ENCODE assay signal across 8 cellular contexts in genomic region chr4:69830529-69831269, GRCh38. TPM values are rescaled to one million over a fixed set of nuclear protein-coding genes. Genes with fewer than 3 reads are reported as not detected.
DNase-seq lines count a peak whose midpoint lies in the region; ATAC-seq and TF ChIP-seq lines count a peak whose summit lies in the region.
"Had no signal": no experiment of that assay in that cellular context is flagged by ENCODE, and none has a peak within 500 bp of the region (broad histone marks: within the 10 kb centered on the region; RNA-seq: fewer than 3 reads in every experiment).

No MANE protein-coding gene starts in this region.

- H3K36me3 Mint-ChIP-seq in osteocyte (ENCODE audit: unreplicated experiment): no peaks in the 10 kb centered on the region

- DNase-seq in choroid plexus epithelial cell (ENCODE audit: low read depth) (peak; percentile 81), osteocyte (ENCODE audit: extremely low spot score, unreplicated experiment) (no peak)
- no peak for DNase-seq in stimulated activated CD4-positive, alpha-beta T cell treated with anti-CD3 and anti-CD28 coated beads, Interleukin-4, amount 100 ng/mL, for 1 hour

- H3K4me2 ChIP-seq in Loucy (ENCODE audit: low read depth, low read length, poor library complexity, severe bottlenecking): no peak overlapping the region

- no peaks in the 10 kb centered on the region for H3K9me2 ChIP-seq in Loucy (replicated peaks; ENCODE audit: low read depth, low read length)

- H3K9me3 Mint-ChIP-seq in osteocyte (ENCODE audit: unreplicated experiment): no peaks in the 10 kb centered on the region

- ATAC-seq in GM19452 (IDR thresholded peaks at IDR 0.05; ENCODE audit: unreplicated experiment) (peak; percentile 26), HG03108 (IDR thresholded peaks at IDR 0.05; ENCODE audit: unreplicated experiment) (no peak), HG02973 (IDR thresholded peaks at IDR 0.05; ENCODE audit: unreplicated experiment) (no peak)

- H3K4me3 ChIP-seq in Loucy (ENCODE audit: low read length, poor library complexity, severe bottlenecking) (no peak overlapping the region), choroid plexus epithelial cell (ENCODE audit: low read depth, low read length) (no peak overlapping the region)

- no peak overlapping the region for H2AFZ ChIP-seq in Loucy (ENCODE audit: low read length)

- no peaks in the 10 kb centered on the region for H3K9me3 ChIP-seq in Loucy (ENCODE audit: insufficient read depth, low read depth, low read length)

- H3K4me3 Mint-ChIP-seq in osteocyte (ENCODE audit: unreplicated experiment): no peak overlapping the region

- H4K20me1 ChIP-seq in Loucy (ENCODE audit: insufficient read depth, low read length, poor library complexity, severe bottlenecking): no peaks in the 10 kb centered on the region

- H3K4me1 Mint-ChIP-seq in osteocyte (ENCODE audit: unreplicated experiment): peaks cover 25% of the 10 kb centered on the region

- H3K9ac ChIP-seq in Loucy (ENCODE audit: low read depth, low read length, poor library complexity, severe bottlenecking): no peak overlapping the region

- H3K79me2 ChIP-seq in Loucy (ENCODE audit: insufficient read depth, low read length): no peaks in the 10 kb centered on the region

- no peaks in the 10 kb centered on the region for H3F3A ChIP-seq in Loucy (ENCODE audit: low read depth)

- H3K4me1 ChIP-seq in Loucy (ENCODE audit: insufficient read depth, low read length, poor library complexity, severe bottlenecking): no peaks in the 10 kb centered on the region

- H3K36me3 ChIP-seq in Loucy (ENCODE audit: insufficient read depth, low read length): no peaks in the 10 kb centered on the region

- TF ChIP-seq CTCF in Loucy (conservative IDR thresholded peaks at IDR 0.05; ENCODE audit: low read length) (peak; percentile 11; the same call in 1 of the 2 replicates), choroid plexus epithelial cell (conservative IDR thresholded peaks at IDR 0.05; ENCODE audit: low read depth, low read length) (peak; percentile 46), osteocyte (IDR thresholded peaks at IDR 0.05) (peak; percentile 3)

- no peaks in the 10 kb centered on the region for H3K27me3 Mint-ChIP-seq in osteocyte (ENCODE audit: unreplicated experiment)

- H3K27ac Mint-ChIP-seq in osteocyte (ENCODE audit: unreplicated experiment): no peak overlapping the region

- no peaks in the 10 kb centered on the region for H3K27me3 ChIP-seq in Loucy (ENCODE audit: insufficient read depth, low read length, poor library complexity, severe bottlenecking)

RNA-seq across cellular contexts. Expression of gene SULT1E1, which starts 29.2 kb away (rescaled TPM):
- 5.1 and 6.6 TPM in 2 replicates for total RNA-seq in osteocyte
- total RNA-seq: M059J had no signal
